ENCODE assay signal across 8 cellular contexts in the genomic region with DNA sequence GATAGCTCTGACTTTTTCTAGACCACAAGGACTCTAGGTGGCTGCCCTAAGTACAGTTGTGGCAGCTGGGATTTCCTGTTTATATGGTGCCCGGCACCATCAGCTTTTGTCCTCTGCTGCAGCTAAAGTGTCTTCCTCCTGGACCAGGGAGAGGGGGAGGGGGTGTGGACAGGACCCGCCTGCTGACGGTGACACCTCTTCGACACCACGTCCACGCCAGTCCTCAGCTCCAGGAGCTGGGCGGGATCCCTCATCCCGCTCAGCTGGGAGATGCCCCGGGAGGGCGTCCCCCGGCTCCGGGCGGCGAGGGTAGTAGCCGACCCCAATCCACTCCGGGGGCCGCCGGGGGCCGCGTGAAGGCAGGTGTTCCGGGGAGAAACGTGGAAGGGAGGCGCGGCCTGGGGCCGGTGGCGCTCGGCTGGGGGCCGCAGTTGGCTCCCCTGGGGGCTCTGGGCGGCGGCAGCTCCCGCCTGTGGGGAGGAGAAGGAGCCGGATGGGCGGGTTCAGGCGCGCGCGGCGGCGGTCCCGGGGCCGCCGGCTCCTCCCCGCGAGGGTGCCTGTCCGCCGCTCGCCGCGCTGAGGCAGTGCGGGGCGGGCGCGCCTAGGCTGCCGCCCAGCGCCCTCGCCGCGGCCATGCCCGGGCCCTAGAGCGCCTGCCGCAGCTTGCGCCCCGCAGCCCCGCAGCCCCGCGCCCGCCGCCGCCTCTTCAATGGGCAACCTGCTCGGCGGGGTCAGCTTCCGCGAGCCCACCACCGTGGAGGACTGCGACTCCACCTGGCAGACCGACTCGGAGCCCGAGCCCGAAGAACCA. TPM values are rescaled to one million over a fixed set of nuclear protein-coding genes. Genes with fewer than 3 reads are reported as not detected.
DNase-seq lines count a peak whose midpoint lies in the region; ATAC-seq and TF ChIP-seq lines count a peak whose summit lies in the region.

A gene (plus strand): TSS at position 584 of the 811 bp plus-strand sequence. CDS start 126 bp downstream, at position 710.

- peak; percentile 47 for TF ChIP-seq POLR2A in erythroblast (IDR thresholded peaks at IDR 0.05; ENCODE audit: low read length)

- H4K20me1 ChIP-seq in OCI-LY7 (ENCODE audit: insufficient read depth, low read length) = no peaks in the 10 kb centered on the region; the same call in 1 of the 2 replicates

- H3K27ac ChIP-seq in HUES6 (ENCODE audit: low read depth, low read length) (no peak within 1 kb of the TSS), OCI-LY7 (ENCODE audit: low read depth, low read length, poor library complexity, severe bottlenecking) (peak within 1 kb of the TSS; percentile 96), mucosa of rectum (ENCODE audit: low read depth in 2 of 2, low read length in 2 of 2) (peak within 1 kb of the TSS; percentile 82 to 89)

- H3K9ac ChIP-seq in HUES6 (ENCODE audit: low read length) (peak within 1 kb of the TSS; percentile 63), mucosa of rectum (ENCODE audit: low read depth in 1 of 2, low read length in 2 of 2) (peak within 1 kb of the TSS; percentile 49 to 80)

- H3K4me3 ChIP-seq in HUES6 (ENCODE audit: low read depth, low read length) (peak within 1 kb of the TSS; percentile 53), OCI-LY7 (ENCODE audit: low read depth, low read length, poor library complexity, severe bottlenecking) (peak within 1 kb of the TSS; percentile 82), mucosa of rectum (ENCODE audit: low read length in 2 of 2) (peak within 1 kb of the TSS; percentile 71 to 72)

- H2AFZ ChIP-seq in OCI-LY7 (ENCODE audit: low read length) = peak within 1 kb of the TSS; percentile 85

- H3K27me3 ChIP-seq in HUES6 (ENCODE audit: control insufficient read depth, insufficient read depth, low read length) (no peaks in the 10 kb centered on the region), mucosa of rectum (ENCODE audit: control insufficient read depth in 2 of 2, insufficient read depth in 2 of 2, low read length in 2 of 2) (no peaks in the 10 kb centered on the region)

- H3K9me2 ChIP-seq in OCI-LY7 (ENCODE audit: insufficient read depth, low read length) = no peaks in the 10 kb centered on the region

- ATAC-seq in GM21447 (IDR thresholded peaks at IDR 0.05; ENCODE audit: unreplicated experiment) = peak; percentile 77

- CTCF ChIA-PET in OCI-LY7 (lab: Charles Lee; ENCODE audit: unreplicated experiment) = interaction anchor here (0.7 to 1.9 kb wide), 2 partner anchors 39 to 78 kb away, joined by 3 to 8 read pairs; no protein-coding TSS in a partner anchor

- DNase-seq in DMS 273 (lab: John Stamatoyannopoulos, UW; ENCODE audit: unreplicated experiment) (peak; percentile 90), OCI-LY7 (ENCODE audit: low spot score) (peak; percentile 92), activated T-cell treated with anti-CD3 and anti-CD28 coated beads for 48 hours (ENCODE audit: low read depth) (peak; percentile 65), erythroblast (lab: John Stamatoyannopoulos, UW) (peak; percentile 75 to 83)
- DNase-seq in stimulated activated CD8-positive, alpha-beta memory T cell treated with anti-CD3 and anti-CD28 coated beads, Interleukin-7, amount 100 ng/mL, for 1 hour (ENCODE audit: low read depth in 2 of 2) = peak; percentile 33 to 39

- peak within 1 kb of the TSS; percentile 77 for H3K4me2 ChIP-seq in OCI-LY7 (ENCODE audit: low read length)

- H3K4me1 ChIP-seq in HUES6 (ENCODE audit: control insufficient read depth, insufficient read depth, low read length) = peaks cover 24% of the 10 kb centered on the region
- H3K4me1 ChIP-seq in OCI-LY7 (ENCODE audit: insufficient read depth, low read length, poor library complexity, severe bottlenecking) = peaks cover 44% of the 10 kb centered on the region
- peaks cover 7% of the 10 kb centered on the region in 2 donors for H3K4me1 ChIP-seq in mucosa of rectum (ENCODE audit: control insufficient read depth in 2 of 2, insufficient read depth in 2 of 2, low read length in 2 of 2)

- H3K9me3 ChIP-seq in HUES6 (ENCODE audit: control insufficient read depth, insufficient read depth, low read depth, low read length) (no peaks in the 10 kb centered on the region), OCI-LY7 (ENCODE audit: low read length) (no peaks in the 10 kb centered on the region), mucosa of rectum (ENCODE audit: control insufficient read depth in 2 of 2, low read length in 2 of 2) (no peaks in the 10 kb centered on the region)

- H3K79me2 ChIP-seq in OCI-LY7 (ENCODE audit: insufficient read depth, low read depth, low read length) = peaks cover 43% of the 10 kb centered on the region

- POLR2A ChIA-PET in OCI-LY7 (lab: Charles Lee) = interaction anchor here (0.5 to 3.8 kb wide), 12 partner anchors 9 to 1998 kb away, joined by 3 to 45 read pairs (median 4); no protein-coding TSS in a partner anchor

- TF ChIP-seq CTCF in OCI-LY7 (conservative IDR thresholded peaks at IDR 0.05; ENCODE audit: low read length) = 0 out of 2 replicates have a peak, but pooled peaks have one; percentile 27

- intact Hi-C loops in OCI-LY7 (cut with micrococcal nuclease; ENCODE audit: unreplicated experiment) = loop anchor here (2.0 to 5.0 kb wide), 3 partner anchors 38 to 1334 kb away; a partner anchor contains a TSS

- no peaks in the 10 kb centered on the region for H3K36me3 ChIP-seq in HUES6 (ENCODE audit: control insufficient read depth, insufficient read depth, low read length)
- peaks cover 16% of the 10 kb centered on the region for H3K36me3 ChIP-seq in OCI-LY7 (ENCODE audit: insufficient read depth, low read length)
- H3K36me3 ChIP-seq in mucosa of rectum (ENCODE audit: control insufficient read depth in 2 of 2, insufficient read depth in 2 of 2, low read length in 2 of 2) = no peaks in the 10 kb centered on the region

- BruUV-seq in OCI-LY7 (replicated peaks; lab: Mats Ljungman, UMichigan) = TSS peak; percentile 80

RNA-seq across cellular contexts. Expression of the gene that starts here (rescaled TPM):
- total RNA-seq in OCI-LY7 (2014; rRNA removed; shearing (Covaris generic)) = 32.5 and 33.5 TPM in 2 replicates
- total RNA-seq in OCI-LY7 (2022) = 32.9 and 35.8 TPM in 2 replicates

Comparison
In these comparisons a context has a peak if more than half of its experiments do, and no peak if none do; other contexts are left out.
1. DNase-seq: peak in every context shown above with its lines; median percentile 92 in OCI-LY7; 90 in DMS 273; 79 in erythroblast; 65 in activated T-cell treated with anti-CD3 and anti-CD28 coated beads for 48 hours; 36 in stimulated activated CD8-positive, alpha-beta memory T cell treated with anti-CD3 and anti-CD28 coated beads, Interleukin-7, amount 100 ng/mL, for 1 hour.